Comparison of ENCODE assay signal across 9 cellular contexts in the genomic region with DNA sequence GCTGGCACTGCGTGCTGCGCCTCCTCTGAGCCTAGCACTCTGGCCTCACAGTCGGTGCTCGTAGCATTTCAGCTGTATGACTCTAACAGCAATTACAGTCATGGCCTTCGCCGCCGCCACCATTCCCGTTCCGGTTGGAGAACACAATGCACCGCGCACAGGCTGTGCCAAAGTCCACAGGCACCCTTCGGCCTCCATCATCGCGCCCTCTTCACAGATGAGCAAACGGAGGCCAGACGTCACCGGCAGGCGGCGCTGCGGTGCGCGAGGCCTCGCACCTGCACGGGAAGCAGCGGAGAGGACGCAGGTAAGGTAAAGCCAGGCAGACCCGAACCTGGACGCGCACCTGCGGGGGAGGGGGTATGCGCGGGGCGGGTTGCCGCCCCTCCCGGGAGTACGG.
DNase-seq lines count a peak whose midpoint lies in the region; TF ChIP-seq lines count a peak whose summit lies in the region.
"Had no signal": no experiment of that assay in that cellular context is flagged by ENCODE, and none has a peak within 500 bp of the region (broad histone marks: within the 10 kb centered on the region; RNA-seq: fewer than 3 reads in every experiment).

No MANE protein-coding gene starts in this region.

- peaks cover 25% of the 10 kb centered on the region for H3K27me3 ChIP-seq in WERI-Rb-1 (ENCODE audit: insufficient read depth, low read depth, severe bottlenecking)

- no peak overlapping the region for H3K27ac Mint-ChIP-seq in Calu3 (ENCODE audit: unreplicated experiment)

- no peak overlapping the region for H3K4me3 Mint-ChIP-seq in Calu3 (ENCODE audit: low read depth, unreplicated experiment)

- no peaks in the 10 kb centered on the region for H3K36me3 ChIP-seq in WERI-Rb-1
- H3K36me3 ChIP-seq: heart left ventricle had no signal

- TF ChIP-seq CTCF in WERI-Rb-1 (IDR thresholded peaks at IDR 0.05; ENCODE audit: low read depth, low read length) (no peak), cardiac fibroblast (IDR thresholded peaks at IDR 0.05; ENCODE audit: low read depth, low read length) (peak; percentile 30), Calu3 (IDR thresholded peaks at IDR 0.05; ENCODE audit: unreplicated experiment) (no peak)

- no peak overlapping the region for H3K27ac ChIP-seq in WERI-Rb-1
- H3K27ac ChIP-seq: heart left ventricle had no signal

- CTCF ChIA-PET in Calu3 (lab: Charles Lee) = no interaction called here

- H3K4me1 Mint-ChIP-seq in Calu3 (ENCODE audit: low read depth, unreplicated experiment) = no peaks in the 10 kb centered on the region

- no TSS peak for BruUV-seq in Calu3 (replicated peaks; lab: Mats Ljungman, UMichigan)

- no peaks in the 10 kb centered on the region for H3K36me3 Mint-ChIP-seq in Calu3 (ENCODE audit: insufficient read depth, unreplicated experiment)

- H3K9me3 ChIP-seq in WERI-Rb-1 (ENCODE audit: severe bottlenecking) = peaks cover 16% of the 10 kb centered on the region

- peaks cover 50% of the 10 kb centered on the region for H3K27me3 Mint-ChIP-seq in Calu3 (ENCODE audit: unreplicated experiment)

- H3K4me3 ChIP-seq in WERI-Rb-1 (ENCODE audit: low read depth, low read length) = no peak overlapping the region
- H3K4me3 ChIP-seq in cardiac fibroblast (replicated peaks in 1 of 2; ENCODE audit: low read depth in 2 of 2, low read length in 2 of 2) = no peak overlapping the region
- H3K4me3 ChIP-seq: heart left ventricle had no signal

- peak; percentile 8 for DNase-seq in CD1c-positive myeloid dendritic cell (ENCODE audit: extremely low spot score)
- DNase-seq in WERI-Rb-1 = peak; percentile 7
- no peak for DNase-seq in cardiac fibroblast (ENCODE audit: low read depth in 2 of 2)
- DNase-seq in retina = peak; percentile 4
- DNase-seq in NCI-H524 treated with DMSO at 0.1 percent for 48 hours (lab: John Stamatoyannopoulos, UW) = no peak
- DNase-seq in Calu3 = no peak
- DNase-seq in NCI-H2196 treated with DMSO at 0.1 percent for 48 hours (lab: John Stamatoyannopoulos, UW; ENCODE audit: unreplicated experiment) = no peak
- DNase-seq in medulla oblongata (ENCODE audit: extremely low spot score) = no peak

- peaks cover 4% of the 10 kb centered on the region for H3K9me3 Mint-ChIP-seq in Calu3 (ENCODE audit: low read depth, unreplicated experiment)

- intact Hi-C loops in Calu3 (cut with micrococcal nuclease; ENCODE audit: unreplicated experiment) = loop anchor here (2.0 kb wide), 1 partner anchor 137 kb away; no protein-coding TSS in a partner anchor

Comparison
In these comparisons a context has a peak if more than half of its experiments do, and no peak if none do; other contexts are left out.
1. DNase-seq: peak in CD1c-positive myeloid dendritic cell (single experiment), WERI-Rb-1 (single experiment) and retina (single experiment); none in cardiac fibroblast (0 of 2), NCI-H524 treated with DMSO at 0.1 percent for 48 hours (single experiment), Calu3 (single experiment), NCI-H2196 treated with DMSO at 0.1 percent for 48 hours (single experiment) and medulla oblongata (single experiment).